13 cellular contexts compared by ENCODE assay signal in genomic region chr18:58789856-58790255, GRCh38.
DNase-seq lines count a peak whose midpoint lies in the region; ATAC-seq and TF ChIP-seq lines count a peak whose summit lies in the region.
"Had no signal": no experiment of that assay in that cellular context is flagged by ENCODE, and none has a peak within 500 bp of the region (broad histone marks: within the 10 kb centered on the region; RNA-seq: fewer than 3 reads in every experiment).

No MANE protein-coding gene starts in this region.

- peak in 3 of 4 donors; percentile 8 to 17 (median 13) for ATAC-seq in heart left ventricle
- ATAC-seq in Right ventricle myocardium superior (ENCODE audit: poor library complexity), result no peak
- ATAC-seq in gastroesophageal sphincter, result no peak
- ATAC-seq in HG02884 (IDR thresholded peaks at IDR 0.05; ENCODE audit: unreplicated experiment), result no peak

- H3K9me3 Mint-ChIP-seq in neural progenitor cell, result no peaks in the 10 kb centered on the region
- peaks cover 4% of the 10 kb centered on the region for H3K9me3 Mint-ChIP-seq in chondrocyte (ENCODE audit: low read depth)
- H3K9me3 Mint-ChIP-seq: activated CD4-positive, alpha-beta T cell treated with anti-CD3 and anti-CD28 coated beads, Interleukin-2, amount 10 ng/mL, durations not matched to agents 24 days and 14 days; activated T-helper 1 cell treated with anti-CD3 and anti-CD28 coated beads, Interleukin-12 subunit alpha, Interleukin-12 subunit beta, Interleukin-2, Interleukin-4 antibody, amounts not matched to agents 30 ng/mL and 10 ng/mL and 1 ng/mL, durations not matched to agents 14 hours and 24 hours and 36 hours; naive B cell had no signal

- H3K27me3 Mint-ChIP-seq in neural progenitor cell (ENCODE audit: insufficient read depth, low read depth) (peaks cover 11% of the 10 kb centered on the region), chondrocyte (ENCODE audit: low read depth) (no peaks in the 10 kb centered on the region)

- intact Hi-C loops in heart left ventricle (cut with DNase I) (loop anchor here in 7 of 10 donors (2.0 to 10.0 kb wide), 8 partner anchors 52 to 269 kb away; partner anchors contain the start of gene ZNF532 (in 4 of the 7)), Right ventricle myocardium superior (cut with DNase I) (loop anchor here (5.0 to 10.0 kb wide), 2 partner anchors 47 to 175 kb away; no protein-coding TSS in a partner anchor), uterus (cut with DNase I; ENCODE audit: low total_unique reads) (no loop called here)

- H3K9me3 ChIP-seq in heart left ventricle (no peaks in the 10 kb centered on the region), gastroesophageal sphincter (no peaks in the 10 kb centered on the region), neural progenitor cell (ENCODE audit: low read depth) (no peaks in the 10 kb centered on the region), uterus (no peaks in the 10 kb centered on the region)

- H3K27me3 ChIP-seq in heart left ventricle (no peaks in the 10 kb centered on the region), gastroesophageal sphincter (no peaks in the 10 kb centered on the region), neural progenitor cell (no peaks in the 10 kb centered on the region), uterus (no peaks in the 10 kb centered on the region)

- H3F3A ChIP-seq in neural progenitor cell (ENCODE audit: low read depth), result peaks cover 11% of the 10 kb centered on the region

- H4K20me1 ChIP-seq in neural progenitor cell (ENCODE audit: low read depth), result no peaks in the 10 kb centered on the region

- H3K4me2 ChIP-seq in neural progenitor cell, result peak overlapping the region; percentile 31

- H3K4me1 ChIP-seq in heart left ventricle, result peaks cover 0 to 38% (median 22%) of the 10 kb centered on the region in 12 donors
- H3K4me1 ChIP-seq in gastroesophageal sphincter, result peaks cover 0 to 5% (median under 1%) of the 10 kb centered on the region in 3 donors
- H3K4me1 ChIP-seq in neural progenitor cell, result peaks cover 26% of the 10 kb centered on the region
- H3K4me1 ChIP-seq in uterus, result no peaks in the 10 kb centered on the region

- H3K4me1 Mint-ChIP-seq in neural progenitor cell, result peaks cover 43% of the 10 kb centered on the region
- peaks cover 55% of the 10 kb centered on the region for H3K4me1 Mint-ChIP-seq in chondrocyte (ENCODE audit: low read depth)
- H3K4me1 Mint-ChIP-seq: activated CD4-positive, alpha-beta T cell treated with anti-CD3 and anti-CD28 coated beads, Interleukin-2, amount 10 ng/mL, durations not matched to agents 24 days and 14 days had no signal

- no peak overlapping the region for H3K4me3 Mint-ChIP-seq in neural progenitor cell
- no peak overlapping the region for H3K4me3 Mint-ChIP-seq in chondrocyte (ENCODE audit: unreplicated experiment)
- H3K4me3 Mint-ChIP-seq: activated CD4-positive, alpha-beta T cell treated with anti-CD3 and anti-CD28 coated beads, Interleukin-2, amount 10 ng/mL, durations not matched to agents 24 days and 14 days; activated T-helper 1 cell treated with anti-CD3 and anti-CD28 coated beads, Interleukin-12 subunit alpha, Interleukin-12 subunit beta, Interleukin-2, Interleukin-4 antibody, amounts not matched to agents 30 ng/mL and 10 ng/mL and 1 ng/mL, durations not matched to agents 14 hours and 24 hours and 36 hours; naive B cell had no signal

- TF ChIP-seq POLR2A in heart left ventricle (IDR thresholded peaks at IDR 0.05), result no peak
- no peak for TF ChIP-seq POLR2A in gastroesophageal sphincter (IDR thresholded peaks at IDR 0.05)
- no peak for TF ChIP-seq POLR2A in uterus (IDR thresholded peaks at IDR 0.05)

- H3K27ac Mint-ChIP-seq in neural progenitor cell (no peak overlapping the region), chondrocyte (ENCODE audit: unreplicated experiment) (no peak overlapping the region)
- H3K27ac Mint-ChIP-seq: activated CD4-positive, alpha-beta T cell treated with anti-CD3 and anti-CD28 coated beads, Interleukin-2, amount 10 ng/mL, durations not matched to agents 24 days and 14 days; activated T-helper 1 cell treated with anti-CD3 and anti-CD28 coated beads, Interleukin-12 subunit alpha, Interleukin-12 subunit beta, Interleukin-2, Interleukin-4 antibody, amounts not matched to agents 30 ng/mL and 10 ng/mL and 1 ng/mL, durations not matched to agents 14 hours and 24 hours and 36 hours had no signal

- H2AFZ ChIP-seq in neural progenitor cell (replicated peaks), result no peak overlapping the region

- H3K27ac ChIP-seq in heart left ventricle (peak overlapping the region; percentile 5 to 76 (median 72)), gastroesophageal sphincter (peak overlapping the region in 3 of 4 donors; percentile 13 to 60 (median 36)), neural progenitor cell (peak overlapping the region; percentile 59), uterus (peak overlapping the region; percentile 38 to 77)

- DNase-seq in heart left ventricle (peak in 3 of 5 donors; percentile 25 to 36 (median 30)), Right ventricle myocardium superior (no peak), neural progenitor cell (ENCODE audit: low spot score) (no peak), uterus (peak; percentile 19 to 31), hepatic stellate cell (ENCODE audit: low spot score) (no peak), chondrocyte (ENCODE audit: low spot score) (no peak)
- DNase-seq: activated CD4-positive, alpha-beta T cell treated with anti-CD3 and anti-CD28 coated beads, Interleukin-2, amount 10 ng/mL, durations not matched to agents 24 days and 14 days; naive B cell; small intestine; T-helper 1 cell had no signal

- TF ChIP-seq EP300 in gastroesophageal sphincter (IDR thresholded peaks at IDR 0.05), result no peak

- 65 to 69% (median 67%) methylated on average over 5 of the region's 5 CpGs for WGBS in heart left ventricle, 4 donors
- 39 to 67% methylated on average over 3 of the region's 5 CpGs for WGBS in gastroesophageal sphincter (ENCODE audit: low coverage in 1 of 2), 2 donors

- no peaks in the 10 kb centered on the region for H3K79me2 ChIP-seq in neural progenitor cell (ENCODE audit: low read depth)

- H3K36me3 ChIP-seq in heart left ventricle, result no peaks in the 10 kb centered on the region
- no peaks in the 10 kb centered on the region for H3K36me3 ChIP-seq in gastroesophageal sphincter
- H3K36me3 ChIP-seq in neural progenitor cell, result no peaks in the 10 kb centered on the region
- H3K36me3 ChIP-seq in uterus, result no peaks in the 10 kb centered on the region

- H3K4me3 ChIP-seq in heart left ventricle (no peak overlapping the region), gastroesophageal sphincter (no peak overlapping the region), neural progenitor cell (no peak overlapping the region), uterus (no peak overlapping the region)

- TF ChIP-seq CTCF in heart left ventricle (IDR thresholded peaks at IDR 0.05), result no peak
- TF ChIP-seq CTCF in gastroesophageal sphincter (IDR thresholded peaks at IDR 0.05), result no peak
- no peak for TF ChIP-seq CTCF in neural progenitor cell (IDR thresholded peaks at IDR 0.05)
- TF ChIP-seq CTCF in uterus (IDR thresholded peaks at IDR 0.05), result no peak
- TF ChIP-seq CTCF in chondrocyte (IDR thresholded peaks at IDR 0.05), result no peak

- no peaks in the 10 kb centered on the region for H3K36me3 Mint-ChIP-seq in neural progenitor cell
- no peaks in the 10 kb centered on the region for H3K36me3 Mint-ChIP-seq in chondrocyte (ENCODE audit: low read depth)
- H3K36me3 Mint-ChIP-seq: naive B cell had no signal

- no peak overlapping the region for H3K9ac ChIP-seq in neural progenitor cell

Comparison
In these comparisons a context has a peak if more than half of its experiments do, and no peak if none do; other contexts are left out.
1. ATAC-seq: peak in heart left ventricle (3 of 4); none in Right ventricle myocardium superior (single experiment), gastroesophageal sphincter (single experiment) and HG02884 (single experiment).
2. DNase-seq: peak in heart left ventricle (3 of 5) and uterus (2 of 2); none in Right ventricle myocardium superior (single experiment), neural progenitor cell (single experiment), hepatic stellate cell (single experiment) and chondrocyte (single experiment).
3. Peak in every context shown above with its lines, with median percentiles within 50 percentile points of each other: H3K27ac ChIP-seq.